ENCODE assay signal across 26 cellular contexts in genomic region chr16:49947907-49948678, GRCh38.
"Had no signal": no experiment of that assay in that cellular context is flagged by ENCODE, and none has a peak within 500 bp of the region (broad histone marks: within the 10 kb centered on the region; RNA-seq: fewer than 3 reads in every experiment).

No MANE protein-coding gene starts in this region.

- H3K36me3 Mint-ChIP-seq: activated naive CD8-positive, alpha-beta T cell; mesothelial cell of epicardium; naive B cell had no signal

- H3K27me3 ChIP-seq: colonic mucosa, gastroesophageal sphincter, hepatocyte, pancreas, right atrium auricular region, testis, transverse colon had no signal

- H3K9me3 ChIP-seq: colonic mucosa, gastroesophageal sphincter, pancreas, right atrium auricular region, testis, transverse colon had no signal

- H3K4me1 Mint-ChIP-seq: mesothelial cell of epicardium, naive B cell had no signal

- H3K4me1 ChIP-seq: colonic mucosa, gastroesophageal sphincter, pancreas, right atrium auricular region, testis, transverse colon had no signal

- H3K36me3 ChIP-seq: colonic mucosa, gastroesophageal sphincter, pancreas, right atrium auricular region, transverse colon had no signal

- ATAC-seq: gastroesophageal sphincter, left cardiac atrium, left ventricle myocardium superior, pancreas had no signal

- H3K27ac ChIP-seq: colonic mucosa, gastroesophageal sphincter, hepatocyte, pancreas, right atrium auricular region, testis, transverse colon had no signal

- H3K4me3 ChIP-seq: colonic mucosa, gastroesophageal sphincter, hepatocyte, pancreas, right atrium auricular region, testis, transverse colon had no signal

- H3K27ac Mint-ChIP-seq: activated naive CD8-positive, alpha-beta T cell; mesothelial cell of epicardium; nephron progenitor cell had no signal

- H3K4me3 Mint-ChIP-seq: activated naive CD8-positive, alpha-beta T cell; mesothelial cell of epicardium; naive B cell; nephron progenitor cell had no signal

- H3K27me3 Mint-ChIP-seq: activated naive CD8-positive, alpha-beta T cell had no signal

- DNase-seq: activated CD4-positive, alpha-beta T cell treated with anti-CD3 and anti-CD28 coated beads for 4 hours; activated CD4-positive, alpha-beta T cell treated with anti-CD3 and anti-CD28 coated beads, Interleukin-2, amount 50 U/mL, for 48 hours; activated CD4-positive, CD25-positive, alpha-beta regulatory T cell; activated CD8-positive, alpha-beta memory T cell treated with anti-CD3 and anti-CD28 coated beads for 24 hours; activated effector memory CD4-positive, alpha-beta T cell treated with Interleukin-2 at 50 U/mL for 16 hours; activated naive CD4-positive, alpha-beta T cell treated with Interleukin-2 at 50 U/mL for 16 hours; anterior cingulate cortex; cerebellar nuclear complex; colonic mucosa; effector CD8-positive, alpha-beta T cell; left cardiac atrium; left ventricle myocardium superior; naive B cell; nephron progenitor cell; pancreas; stimulated activated CD4-positive, alpha-beta T cell treated with anti-CD3 and anti-CD28 coated beads, Interleukin-15, amount 100 ng/mL, for 24 hours; stimulated activated CD4-positive, alpha-beta T cell treated with anti-CD3 and anti-CD28 coated beads, Interleukin-2, amount 100 ng/mL, for 24 hours; stimulated activated naive CD4-positive, alpha-beta T cell treated with Interleukin-2 at 50 U/mL for 16 hours; T-helper 2 cell; testis; transverse colon had no signal
